ENCODE assay signal across 22 cellular contexts in the genomic region with DNA sequence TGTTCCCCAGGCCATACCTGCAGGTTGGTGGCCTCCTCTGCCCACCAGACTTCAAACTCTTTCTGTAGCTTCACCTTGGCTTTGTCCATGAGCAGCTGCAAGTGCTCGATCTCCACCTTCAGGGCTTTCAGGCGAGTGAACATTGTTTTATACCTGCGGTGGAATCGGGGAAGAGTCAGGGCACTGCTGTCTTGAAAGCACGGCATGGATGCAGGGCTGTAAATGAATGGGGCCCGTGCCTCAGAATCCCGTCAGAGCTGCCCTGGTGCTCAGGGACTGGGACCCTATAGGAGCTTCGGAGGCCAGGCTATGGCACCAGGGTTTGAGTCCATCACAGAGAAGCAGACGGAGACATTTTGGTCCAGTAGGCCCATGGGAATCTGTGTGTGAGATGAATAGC. TPM values are rescaled to one million over a fixed set of nuclear protein-coding genes. Genes with fewer than 3 reads are reported as not detected.
"Had no signal": no experiment of that assay in that cellular context is flagged by ENCODE, and none has a peak within 500 bp of the region (broad histone marks: within the 10 kb centered on the region; RNA-seq: fewer than 3 reads in every experiment).

No MANE protein-coding gene starts in this region.

- H3K27ac ChIP-seq: HL-60 had no signal

- H3K9me3 ChIP-seq: SK-N-SH had no signal

- DNase-seq: KBM-7, NCI-H1092, NCI-H1105 treated with DMSO at 0.1 percent for 48 hours, NCI-H1417 treated with DMSO at 0.1 percent for 48 hours, NCI-H146, NCI-H1694 treated with DMSO at 0.1 percent for 48 hours, NCI-H1930, NCI-H2081 treated with DMSO at 0.1 percent for 48 hours, NCI-H2171, NCI-H226, NCI-H446, NCI-H510A, NCI-H524 treated with DMSO at 0.1 percent for 48 hours, NCI-H69, NCI-H774, RPMI8226, SHP77, SK-N-SH had no signal

- H3K9ac ChIP-seq: SK-N-SH had no signal

- H3K4me2 ChIP-seq: SK-N-SH had no signal

RNA-seq across cellular contexts. Expression of gene KCNK16, which starts 37.9 kb away (rescaled TPM):
- total RNA-seq: LHCN-M2, MCF 10A, SK-MEL-5 had no signal
- polyA plus RNA-seq: SK-N-SH had no signal

RNA-seq across cellular contexts. Expression of gene KCNK17, which starts 46.2 kb away (rescaled TPM):
- total RNA-seq: LHCN-M2, MCF 10A, SK-MEL-5 had no signal
- polyA plus RNA-seq: SK-N-SH had no signal
